In genomic region chr20:58306421-58307261, GRCh38 we compare ENCODE assay signal across 8 cellular contexts. TPM values are rescaled to one million over a fixed set of nuclear protein-coding genes. Genes with fewer than 3 reads are reported as not detected.
A peak's percentile ranks its signal among the peaks of the same experiment; 100 is the strongest.
DNase-seq lines count a peak whose midpoint lies in the region; ATAC-seq lines count a peak whose summit lies in the region.

No MANE protein-coding gene starts in this region.

- H3K4me1 Mint-ChIP-seq in activated naive CD8-positive, alpha-beta T cell treated with anti-CD3 and anti-CD28 coated beads for 36 hours = peaks cover 50% of the 10 kb centered on the region
- H3K4me1 Mint-ChIP-seq in naive B cell = peaks cover 30 to 58% (median 50%) of the 10 kb centered on the region in 3 donors

- peaks cover 16% of the 10 kb centered on the region for H3K36me3 Mint-ChIP-seq in activated naive CD8-positive, alpha-beta T cell treated with anti-CD3 and anti-CD28 coated beads for 36 hours
- H3K36me3 Mint-ChIP-seq in naive B cell = peaks cover 0 to 5% of the 10 kb centered on the region in 2 donors

- peak overlapping the region; percentile 82 for H3K4me3 Mint-ChIP-seq in activated naive CD8-positive, alpha-beta T cell treated with anti-CD3 and anti-CD28 coated beads for 36 hours
- H3K4me3 Mint-ChIP-seq in naive B cell = peak overlapping the region; percentile 65 to 88 (median 82)

- H3K27me3 Mint-ChIP-seq in activated naive CD8-positive, alpha-beta T cell treated with anti-CD3 and anti-CD28 coated beads for 36 hours = no peaks in the 10 kb centered on the region
- no peaks in the 10 kb centered on the region for H3K27me3 Mint-ChIP-seq in naive B cell

- H3K27ac Mint-ChIP-seq in activated naive CD8-positive, alpha-beta T cell treated with anti-CD3 and anti-CD28 coated beads for 36 hours = peak overlapping the region; percentile 92
- H3K27ac Mint-ChIP-seq in naive B cell = peak overlapping the region; percentile 98 to 100 (median 99)

- DNase-seq in ELR (ENCODE audit: low read depth) (peak; percentile 78), SW480 (ENCODE audit: low spot score) (peak; percentile 100), naive B cell (peak; percentile 90), NCI-H1105 treated with DMSO at 0.1 percent for 48 hours (lab: John Stamatoyannopoulos, UW) (no peak), NCI-H2227 treated with DMSO at 0.1 percent for 48 hours (lab: John Stamatoyannopoulos, UW) (no peak), AG20443 (ENCODE audit: low spot score) (no peak)
- DNase-seq in activated naive CD8-positive, alpha-beta T cell treated with anti-CD3 and anti-CD28 coated beads for 36 hours = peak; percentile 76

- ATAC-seq in HG03342 (IDR thresholded peaks at IDR 0.05; ENCODE audit: unreplicated experiment) = peak; percentile 24
- peak; percentile 71 to 74 for ATAC-seq in naive B cell (ENCODE audit: low read depth in 2 of 2)

- no peaks in the 10 kb centered on the region for H3K9me3 Mint-ChIP-seq in activated naive CD8-positive, alpha-beta T cell treated with anti-CD3 and anti-CD28 coated beads for 36 hours
- no peaks in the 10 kb centered on the region for H3K9me3 Mint-ChIP-seq in naive B cell

RNA-seq across cellular contexts. Expression of gene RAB22A, which starts 2.9 kb away (rescaled TPM):
- total RNA-seq in activated naive CD8-positive, alpha-beta T cell treated with anti-CD3 and anti-CD28 coated beads for 36 hours = 10 to 100 TPM; 12.8 to 13.9 TPM
- polyA plus RNA-seq in naive B cell (ENCODE audit: low read depth in 6 of 6) = 10 to 100 TPM; 11.6 to 15.8 (median 13.0) TPM

Comparison
In these comparisons a context has a peak if more than half of its experiments do, and no peak if none do; other contexts are left out.
1. DNase-seq: peak in ELR (single experiment), SW480 (single experiment), activated naive CD8-positive, alpha-beta T cell treated with anti-CD3 and anti-CD28 coated beads for 36 hours (single experiment) and naive B cell (single experiment); none in NCI-H1105 treated with DMSO at 0.1 percent for 48 hours (single experiment), NCI-H2227 treated with DMSO at 0.1 percent for 48 hours (single experiment) and AG20443 (single experiment).